ENCODE assay signal across 1 cellular context in the genomic region with DNA sequence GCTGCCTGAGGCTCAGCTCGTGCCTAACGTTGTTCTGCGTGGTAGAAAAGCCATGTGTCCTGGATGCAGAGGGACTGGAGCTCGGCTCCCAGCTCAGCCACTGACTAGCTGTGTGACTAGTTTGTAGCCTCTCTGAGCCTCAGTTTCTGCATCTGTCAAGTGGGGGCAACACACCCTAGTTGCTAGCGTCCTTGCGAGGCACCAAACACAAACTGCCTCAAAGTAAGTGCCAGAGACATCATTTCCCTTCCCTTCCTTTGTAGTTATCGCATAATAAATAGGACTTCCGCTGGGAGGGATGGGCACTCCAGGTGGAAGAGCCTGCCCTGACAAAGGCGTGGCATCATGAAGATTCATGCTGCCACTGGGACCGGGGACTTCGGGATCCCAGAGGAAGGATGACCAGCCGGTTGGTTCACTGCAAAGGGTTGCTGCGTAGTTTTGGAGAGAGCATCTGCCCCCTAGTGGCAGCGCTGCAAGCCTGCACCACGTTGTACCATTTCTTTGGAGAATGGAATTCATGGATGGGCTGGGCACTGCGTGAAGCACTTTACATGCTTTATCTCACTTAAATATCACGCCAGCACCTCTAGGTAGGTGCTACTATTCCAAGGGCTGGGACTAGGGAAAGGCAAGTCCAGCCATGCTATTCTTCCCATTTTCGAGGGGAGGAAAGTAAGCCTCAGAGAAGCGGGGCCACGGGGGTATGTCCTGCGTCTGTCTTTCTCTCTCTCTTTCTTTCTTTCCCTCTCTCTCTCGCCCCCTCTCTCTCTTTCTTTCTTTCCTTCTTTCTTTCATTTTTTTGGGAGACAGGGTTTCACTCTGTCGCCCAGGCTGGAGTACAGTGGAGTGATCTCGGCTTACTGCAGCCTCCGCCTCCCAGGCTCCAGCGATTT.
TF ChIP-seq lines count a peak whose summit lies in the region.

No MANE protein-coding gene starts in this region.

TF ChIP-seq in GM12878, 131 proteins besides CTCF, POLR2A, EP300 and RAD21 (continued from another document and continues in another):
- peak; percentile 54; the same call in 1 of the 2 replicates for TF ChIP-seq ZNF687 (IDR thresholded peaks at IDR 0.05)
- TF ChIP-seq, protein P1, sequence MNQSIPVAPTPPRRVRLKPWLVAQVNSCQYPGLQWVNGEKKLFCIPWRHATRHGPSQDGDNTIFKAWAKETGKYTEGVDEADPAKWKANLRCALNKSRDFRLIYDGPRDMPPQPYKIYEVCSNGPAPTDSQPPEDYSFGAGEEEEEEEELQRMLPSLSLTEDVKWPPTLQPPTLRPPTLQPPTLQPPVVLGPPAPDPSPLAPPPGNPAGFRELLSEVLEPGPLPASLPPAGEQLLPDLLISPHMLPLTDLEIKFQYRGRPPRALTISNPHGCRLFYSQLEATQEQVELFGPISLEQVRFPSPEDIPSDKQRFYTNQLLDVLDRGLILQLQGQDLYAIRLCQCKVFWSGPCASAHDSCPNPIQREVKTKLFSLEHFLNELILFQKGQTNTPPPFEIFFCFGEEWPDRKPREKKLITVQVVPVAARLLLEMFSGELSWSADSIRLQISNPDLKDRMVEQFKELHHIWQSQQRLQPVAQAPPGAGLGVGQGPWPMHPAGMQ (IDR thresholded peaks at IDR 0.05; ENCODE audit: borderline replicate concordance), result no peak
- TF ChIP-seq NFIC (IDR thresholded peaks at IDR 0.05; ENCODE audit: low read depth, low read length), result no peak
- TF ChIP-seq MXI1 (IDR thresholded peaks at IDR 0.05; ENCODE audit: low read depth, low read length), result no peak
- TF ChIP-seq NRF1 (conservative IDR thresholded peaks at IDR 0.05; ENCODE audit: low read depth, low read length), result no peak
- TF ChIP-seq, protein P2, sequence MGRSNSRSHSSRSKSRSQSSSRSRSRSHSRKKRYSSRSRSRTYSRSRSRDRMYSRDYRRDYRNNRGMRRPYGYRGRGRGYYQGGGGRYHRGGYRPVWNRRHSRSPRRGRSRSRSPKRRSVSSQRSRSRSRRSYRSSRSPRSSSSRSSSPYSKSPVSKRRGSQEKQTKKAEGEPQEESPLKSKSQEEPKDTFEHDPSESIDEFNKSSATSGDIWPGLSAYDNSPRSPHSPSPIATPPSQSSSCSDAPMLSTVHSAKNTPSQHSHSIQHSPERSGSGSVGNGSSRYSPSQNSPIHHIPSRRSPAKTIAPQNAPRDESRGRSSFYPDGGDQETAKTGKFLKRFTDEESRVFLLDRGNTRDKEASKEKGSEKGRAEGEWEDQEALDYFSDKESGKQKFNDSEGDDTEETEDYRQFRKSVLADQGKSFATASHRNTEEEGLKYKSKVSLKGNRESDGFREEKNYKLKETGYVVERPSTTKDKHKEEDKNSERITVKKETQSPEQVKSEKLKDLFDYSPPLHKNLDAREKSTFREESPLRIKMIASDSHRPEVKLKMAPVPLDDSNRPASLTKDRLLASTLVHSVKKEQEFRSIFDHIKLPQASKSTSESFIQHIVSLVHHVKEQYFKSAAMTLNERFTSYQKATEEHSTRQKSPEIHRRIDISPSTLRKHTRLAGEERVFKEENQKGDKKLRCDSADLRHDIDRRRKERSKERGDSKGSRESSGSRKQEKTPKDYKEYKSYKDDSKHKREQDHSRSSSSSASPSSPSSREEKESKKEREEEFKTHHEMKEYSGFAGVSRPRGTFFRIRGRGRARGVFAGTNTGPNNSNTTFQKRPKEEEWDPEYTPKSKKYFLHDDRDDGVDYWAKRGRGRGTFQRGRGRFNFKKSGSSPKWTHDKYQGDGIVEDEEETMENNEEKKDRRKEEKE (IDR thresholded peaks at IDR 0.05), result no peak
- no peak for TF ChIP-seq WRNIP1 (IDR thresholded peaks at IDR 0.05; ENCODE audit: borderline replicate concordance, low read depth, low read length)
- no peak for TF ChIP-seq NR2C2 (IDR thresholded peaks at IDR 0.05; ENCODE audit: borderline replicate concordance, control insufficient read depth, insufficient read length, low read depth)
- TF ChIP-seq PAX8 (IDR thresholded peaks at IDR 0.05), result no peak
- TF ChIP-seq KDM1A (IDR thresholded peaks at IDR 0.05; ENCODE audit: borderline replicate concordance), result no peak
- TF ChIP-seq, protein P3, sequence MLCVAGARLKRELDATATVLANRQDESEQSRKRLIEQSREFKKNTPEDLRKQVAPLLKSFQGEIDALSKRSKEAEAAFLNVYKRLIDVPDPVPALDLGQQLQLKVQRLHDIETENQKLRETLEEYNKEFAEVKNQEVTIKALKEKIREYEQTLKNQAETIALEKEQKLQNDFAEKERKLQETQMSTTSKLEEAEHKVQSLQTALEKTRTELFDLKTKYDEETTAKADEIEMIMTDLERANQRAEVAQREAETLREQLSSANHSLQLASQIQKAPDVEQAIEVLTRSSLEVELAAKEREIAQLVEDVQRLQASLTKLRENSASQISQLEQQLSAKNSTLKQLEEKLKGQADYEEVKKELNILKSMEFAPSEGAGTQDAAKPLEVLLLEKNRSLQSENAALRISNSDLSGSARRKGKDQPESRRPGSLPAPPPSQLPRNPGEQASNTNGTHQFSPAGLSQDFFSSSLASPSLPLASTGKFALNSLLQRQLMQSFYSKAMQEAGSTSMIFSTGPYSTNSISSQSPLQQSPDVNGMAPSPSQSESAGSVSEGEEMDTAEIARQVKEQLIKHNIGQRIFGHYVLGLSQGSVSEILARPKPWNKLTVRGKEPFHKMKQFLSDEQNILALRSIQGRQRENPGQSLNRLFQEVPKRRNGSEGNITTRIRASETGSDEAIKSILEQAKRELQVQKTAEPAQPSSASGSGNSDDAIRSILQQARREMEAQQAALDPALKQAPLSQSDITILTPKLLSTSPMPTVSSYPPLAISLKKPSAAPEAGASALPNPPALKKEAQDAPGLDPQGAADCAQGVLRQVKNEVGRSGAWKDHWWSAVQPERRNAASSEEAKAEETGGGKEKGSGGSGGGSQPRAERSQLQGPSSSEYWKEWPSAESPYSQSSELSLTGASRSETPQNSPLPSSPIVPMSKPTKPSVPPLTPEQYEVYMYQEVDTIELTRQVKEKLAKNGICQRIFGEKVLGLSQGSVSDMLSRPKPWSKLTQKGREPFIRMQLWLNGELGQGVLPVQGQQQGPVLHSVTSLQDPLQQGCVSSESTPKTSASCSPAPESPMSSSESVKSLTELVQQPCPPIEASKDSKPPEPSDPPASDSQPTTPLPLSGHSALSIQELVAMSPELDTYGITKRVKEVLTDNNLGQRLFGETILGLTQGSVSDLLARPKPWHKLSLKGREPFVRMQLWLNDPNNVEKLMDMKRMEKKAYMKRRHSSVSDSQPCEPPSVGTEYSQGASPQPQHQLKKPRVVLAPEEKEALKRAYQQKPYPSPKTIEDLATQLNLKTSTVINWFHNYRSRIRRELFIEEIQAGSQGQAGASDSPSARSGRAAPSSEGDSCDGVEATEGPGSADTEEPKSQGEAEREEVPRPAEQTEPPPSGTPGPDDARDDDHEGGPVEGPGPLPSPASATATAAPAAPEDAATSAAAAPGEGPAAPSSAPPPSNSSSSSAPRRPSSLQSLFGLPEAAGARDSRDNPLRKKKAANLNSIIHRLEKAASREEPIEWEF (IDR thresholded peaks at IDR 0.05; ENCODE audit: insufficient replicate concordance, low read depth, low read length), result no peak
- TF ChIP-seq FOXM1 (IDR thresholded peaks at IDR 0.05; ENCODE audit: low read depth, low read length), result no peak
- TF ChIP-seq SMAD5 (IDR thresholded peaks at IDR 0.05; ENCODE audit: low read depth), result no peak
- no peak for TF ChIP-seq RBBP5 (conservative IDR thresholded peaks at IDR 0.05)
- TF ChIP-seq CBFB (IDR thresholded peaks at IDR 0.05; ENCODE audit: low read depth), result no peak
- no peak for TF ChIP-seq TCF7 (IDR thresholded peaks at IDR 0.05; ENCODE audit: borderline replicate concordance)
- no peak for TF ChIP-seq ZNF384 (IDR thresholded peaks at IDR 0.05; ENCODE audit: borderline replicate concordance, low read depth, low read length)
- no peak for TF ChIP-seq BCL11A (IDR thresholded peaks at IDR 0.05; ENCODE audit: low read depth, low read length)
- TF ChIP-seq STAT1 (conservative IDR thresholded peaks at IDR 0.05), result no peak
- no peak for TF ChIP-seq ATF7 (IDR thresholded peaks at IDR 0.05; ENCODE audit: low read depth)
- TF ChIP-seq TCF3 (IDR thresholded peaks at IDR 0.05; ENCODE audit: borderline replicate concordance, insufficient read depth, low read depth, low read length), result no peak
- TF ChIP-seq, protein P4, sequence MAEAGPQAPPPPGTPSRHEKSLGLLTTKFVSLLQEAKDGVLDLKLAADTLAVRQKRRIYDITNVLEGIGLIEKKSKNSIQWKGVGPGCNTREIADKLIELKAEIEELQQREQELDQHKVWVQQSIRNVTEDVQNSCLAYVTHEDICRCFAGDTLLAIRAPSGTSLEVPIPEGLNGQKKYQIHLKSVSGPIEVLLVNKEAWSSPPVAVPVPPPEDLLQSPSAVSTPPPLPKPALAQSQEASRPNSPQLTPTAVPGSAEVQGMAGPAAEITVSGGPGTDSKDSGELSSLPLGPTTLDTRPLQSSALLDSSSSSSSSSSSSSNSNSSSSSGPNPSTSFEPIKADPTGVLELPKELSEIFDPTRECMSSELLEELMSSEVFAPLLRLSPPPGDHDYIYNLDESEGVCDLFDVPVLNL (IDR thresholded peaks at IDR 0.05; ENCODE audit: low read depth, low read length), result no peak
- TF ChIP-seq, protein P5, sequence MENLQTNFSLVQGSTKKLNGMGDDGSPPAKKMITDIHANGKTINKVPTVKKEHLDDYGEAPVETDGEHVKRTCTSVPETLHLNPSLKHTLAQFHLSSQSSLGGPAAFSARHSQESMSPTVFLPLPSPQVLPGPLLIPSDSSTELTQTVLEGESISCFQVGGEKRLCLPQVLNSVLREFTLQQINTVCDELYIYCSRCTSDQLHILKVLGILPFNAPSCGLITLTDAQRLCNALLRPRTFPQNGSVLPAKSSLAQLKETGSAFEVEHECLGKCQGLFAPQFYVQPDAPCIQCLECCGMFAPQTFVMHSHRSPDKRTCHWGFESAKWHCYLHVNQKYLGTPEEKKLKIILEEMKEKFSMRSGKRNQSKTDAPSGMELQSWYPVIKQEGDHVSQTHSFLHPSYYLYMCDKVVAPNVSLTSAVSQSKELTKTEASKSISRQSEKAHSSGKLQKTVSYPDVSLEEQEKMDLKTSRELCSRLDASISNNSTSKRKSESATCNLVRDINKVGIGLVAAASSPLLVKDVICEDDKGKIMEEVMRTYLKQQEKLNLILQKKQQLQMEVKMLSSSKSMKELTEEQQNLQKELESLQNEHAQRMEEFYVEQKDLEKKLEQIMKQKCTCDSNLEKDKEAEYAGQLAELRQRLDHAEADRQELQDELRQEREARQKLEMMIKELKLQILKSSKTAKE (IDR thresholded peaks at IDR 0.05; ENCODE audit: low read depth, poor library complexity, severe bottlenecking), result no peak
- TF ChIP-seq KLF5 (IDR thresholded peaks at IDR 0.05; ENCODE audit: partially characterized antibody), result peak; percentile 36
- TF ChIP-seq ESRRA (IDR thresholded peaks at IDR 0.05; ENCODE audit: low read length), result no peak
- TF ChIP-seq HCFC1 (IDR thresholded peaks at IDR 0.05; ENCODE audit: low read length), result no peak
- TF ChIP-seq PML (IDR thresholded peaks at IDR 0.05; ENCODE audit: low read length), result no peak
- no peak for TF ChIP-seq SREBF2 (IDR thresholded peaks at IDR 0.05; ENCODE audit: low read length)
- no peak for TF ChIP-seq EGR1 (IDR thresholded peaks at IDR 0.05; ENCODE audit: borderline replicate concordance in 1 of 2, low read depth in 2 of 2, low read length in 2 of 2)
- no peak for TF ChIP-seq RAD51 (IDR thresholded peaks at IDR 0.05)
- no peak for TF ChIP-seq NFYA (IDR thresholded peaks at IDR 0.05; ENCODE audit: borderline replicate concordance, low read depth, low read length)
- no peak for TF ChIP-seq EZH2 (IDR thresholded peaks at IDR 0.05; ENCODE audit: borderline replicate concordance, control insufficient read depth, low read depth, low read length)
- peak; percentile 47; the same call in 1 of the 2 replicates for TF ChIP-seq CREM (IDR thresholded peaks at IDR 0.05; ENCODE audit: low read depth)
- TF ChIP-seq MYB (IDR thresholded peaks at IDR 0.05; ENCODE audit: borderline replicate concordance, low read depth, low read length), result no peak
